Comparison of ENCODE assay signal across 10 cellular contexts in genomic region chr11:72780291-72781062, GRCh38. TPM values are rescaled to one million over a fixed set of nuclear protein-coding genes. Genes with fewer than 3 reads are reported as not detected.
A peak's percentile ranks its signal among the peaks of the same experiment; 100 is the strongest.
DNase-seq lines count a peak whose midpoint lies in the region; ATAC-seq and TF ChIP-seq lines count a peak whose summit lies in the region.
"Had no signal": no experiment of that assay in that cellular context is flagged by ENCODE, and none has a peak within 500 bp of the region (broad histone marks: within the 10 kb centered on the region; RNA-seq: fewer than 3 reads in every experiment).

No MANE protein-coding gene starts in this region.

- TF ChIP-seq CTCF in adrenal gland (IDR thresholded peaks at IDR 0.05) = no peak
- no peak for TF ChIP-seq CTCF in left lung (IDR thresholded peaks at IDR 0.05)
- TF ChIP-seq CTCF in suprapubic skin (IDR thresholded peaks at IDR 0.05) = no peak

- peaks cover 29% of the 10 kb centered on the region for H3K4me1 Mint-ChIP-seq in activated CD4-positive, alpha-beta T cell treated with anti-CD3 and anti-CD28 coated beads, Interleukin-2, amount 10 ng/mL, durations not matched to agents 24 days and 14 days

- H3K4me3 Mint-ChIP-seq in activated CD4-positive, alpha-beta T cell treated with anti-CD3 and anti-CD28 coated beads, Interleukin-2, amount 10 ng/mL, durations not matched to agents 24 days and 14 days = peak overlapping the region; percentile 75

- H3K27ac ChIP-seq in adrenal gland = peak overlapping the region; percentile 33 to 92 (median 88)
- H3K27ac ChIP-seq in left lung = no peak overlapping the region
- H3K27ac ChIP-seq in suprapubic skin = peak overlapping the region; percentile 82

- H3K27ac Mint-ChIP-seq in activated CD4-positive, alpha-beta T cell treated with anti-CD3 and anti-CD28 coated beads, Interleukin-2, amount 10 ng/mL, durations not matched to agents 24 days and 14 days = no peak overlapping the region

- no peak for TF ChIP-seq EP300 in suprapubic skin (IDR thresholded peaks at IDR 0.05)

- H3K4me3 ChIP-seq in adrenal gland = peak overlapping the region in 3 of 4 donors; percentile 41 to 86 (median 77)
- H3K4me3 ChIP-seq in left lung = peak overlapping the region; percentile 50 to 53
- H3K4me3 ChIP-seq in suprapubic skin = peak overlapping the region; percentile 81

- H3K9me3 Mint-ChIP-seq in activated CD4-positive, alpha-beta T cell treated with anti-CD3 and anti-CD28 coated beads, Interleukin-2, amount 10 ng/mL, durations not matched to agents 24 days and 14 days = no peaks in the 10 kb centered on the region

- intact Hi-C loops in activated CD4-positive, alpha-beta T cell treated with anti-CD3 and anti-CD28 coated beads, Interleukin-2, amount 10 ng/mL, durations not matched to agents 24 days and 14 days (cut with micrococcal nuclease) = no loop called here
- intact Hi-C loops in adrenal gland (cut with DNase I) (loop anchor here in 1 of 2 donors (5.0 kb wide), 1 partner anchor 53 kb away; no protein-coding TSS in a partner anchor), left lung (cut with DNase I) (no loop called here)

- no peaks in the 10 kb centered on the region for H3K36me3 ChIP-seq in adrenal gland (replicated peaks in 1 of 2)
- no peaks in the 10 kb centered on the region for H3K36me3 ChIP-seq in left lung
- no peaks in the 10 kb centered on the region for H3K36me3 ChIP-seq in suprapubic skin

- peaks cover 47 to 65% of the 10 kb centered on the region in 2 donors for H3K4me1 ChIP-seq in adrenal gland (replicated peaks in 1 of 2)
- peaks cover 4 to 62% of the 10 kb centered on the region in 2 donors for H3K4me1 ChIP-seq in left lung
- H3K4me1 ChIP-seq in suprapubic skin = peaks cover 50% of the 10 kb centered on the region

- ATAC-seq in left lung (no peak), GM19452 (IDR thresholded peaks at IDR 0.05; ENCODE audit: unreplicated experiment) (no peak), GM18873 (IDR thresholded peaks at IDR 0.05; ENCODE audit: low FRiP score, unreplicated experiment) (no peak)

- H3K27me3 Mint-ChIP-seq in activated CD4-positive, alpha-beta T cell treated with anti-CD3 and anti-CD28 coated beads, Interleukin-2, amount 10 ng/mL, durations not matched to agents 24 days and 14 days = peaks cover 5% of the 10 kb centered on the region

- no peaks in the 10 kb centered on the region for H3K36me3 Mint-ChIP-seq in activated CD4-positive, alpha-beta T cell treated with anti-CD3 and anti-CD28 coated beads, Interleukin-2, amount 10 ng/mL, durations not matched to agents 24 days and 14 days (ENCODE audit: low read depth)

- WGBS in adrenal gland, 4 donors = 48 to 75% (median 68%) methylated on average over 4 to 11 of the region's 11 CpGs
- 64% methylated on average over 11 of the region's 11 CpGs for WGBS in suprapubic skin

- DNase-seq in activated CD4-positive, alpha-beta T cell treated with anti-CD3 and anti-CD28 coated beads, Interleukin-2, amount 10 ng/mL, durations not matched to agents 24 days and 14 days = no peak
- DNase-seq in activated CD4-positive, alpha-beta T cell treated with anti-CD3 and anti-CD28 coated beads, Interleukin-2, amount 50 U/mL, for 4 hours = no peak
- DNase-seq in adrenal gland = peak in 1 of 7 donors; percentile 47
- no peak for DNase-seq in left lung
- DNase-seq in suprapubic skin (ENCODE audit: low spot score in 2 of 2) = no peak
- no peak for DNase-seq in HUDEP-2 (lab: John Stamatoyannopoulos, UW; ENCODE audit: unreplicated experiment in 76 of 76)
- DNase-seq: activated CD4-positive, alpha-beta T cell treated with anti-CD3 and anti-CD28 coated beads for 48 hours; posterior cingulate gyrus had no signal

- H3K9me3 ChIP-seq in adrenal gland (replicated peaks in 1 of 3) = no peaks in the 10 kb centered on the region
- H3K9me3 ChIP-seq in left lung = no peaks in the 10 kb centered on the region
- H3K9me3 ChIP-seq in suprapubic skin = no peaks in the 10 kb centered on the region

- TF ChIP-seq POLR2A in adrenal gland (IDR thresholded peaks at IDR 0.05) (no peak), suprapubic skin (IDR thresholded peaks at IDR 0.05) (no peak)

- H3K27me3 ChIP-seq in adrenal gland (no peaks in the 10 kb centered on the region), left lung (peaks cover 0 to 14% of the 10 kb centered on the region in 2 donors), suprapubic skin (no peaks in the 10 kb centered on the region)

RNA-seq across cellular contexts. Expression of gene STARD10, which starts 13.4 kb away (rescaled TPM):
- total RNA-seq in activated CD4-positive, alpha-beta T cell treated with anti-CD3 and anti-CD28 coated beads, Interleukin-2, amount 10 ng/mL, durations not matched to agents 24 days and 14 days = 16.3 and 17.2 TPM in 2 replicates
- total RNA-seq in adrenal gland = 100 to 1,000 TPM; 190 to 425 (median 350) TPM
- 100 to 1,000 TPM; 261 to 668 (median 513) TPM for polyA plus RNA-seq in adrenal gland
- 100 to 1,000 TPM in 1 of 2 donors, 10 to 100 TPM in 1; 83.8 to 119 TPM for total RNA-seq in left lung
- 10 to 100 TPM; 76.3 to 83.0 (median 79.4) TPM for total RNA-seq in suprapubic skin

RNA-seq across cellular contexts. Expression of gene ARAP1, which starts 28.3 kb away (rescaled TPM):
- 76.9 and 81.5 TPM in 2 replicates for total RNA-seq in activated CD4-positive, alpha-beta T cell treated with anti-CD3 and anti-CD28 coated beads, Interleukin-2, amount 10 ng/mL, durations not matched to agents 24 days and 14 days
- total RNA-seq in adrenal gland (100 to 1,000 TPM; 103 to 216 (median 153) TPM), left lung (100 to 1,000 TPM; 172 to 222 TPM), suprapubic skin (100 to 1,000 TPM in 1 of 4 donors, 10 to 100 TPM in 3; 53.8 to 126 (median 88.8) TPM)
- polyA plus RNA-seq in adrenal gland = 100 to 1,000 TPM in 2 of 3 donors, 10 to 100 TPM in 1; 30.0 to 217 (median 150) TPM

RNA-seq across cellular contexts. Expression of gene ATG16L2, which starts 33.7 kb away (rescaled TPM):
- 74.1 and 75.8 TPM in 2 replicates for total RNA-seq in activated CD4-positive, alpha-beta T cell treated with anti-CD3 and anti-CD28 coated beads, Interleukin-2, amount 10 ng/mL, durations not matched to agents 24 days and 14 days
- 10 to 100 TPM in 7 of 8 donors, 1 to 10 TPM in 1; 9.2 to 70.0 (median 30.6) TPM for total RNA-seq in adrenal gland
- 100 to 1,000 TPM in 2 of 3 donors, 1 to 10 TPM in 1; 5.7 to 343 (median 129) TPM for polyA plus RNA-seq in adrenal gland
- 10 to 100 TPM; 41.5 to 87.3 TPM for total RNA-seq in left lung
- total RNA-seq in suprapubic skin = 100 to 1,000 TPM in 2 of 4 donors, 10 to 100 TPM in 2; 81.9 to 231 (median 111) TPM

Comparison
In these comparisons a context has a peak if more than half of its experiments do, and no peak if none do; other contexts are left out.
1. H3K27ac ChIP-seq: peak in adrenal gland (5 of 5) and suprapubic skin (single experiment); none in left lung (0 of 2).
2. Peak in every context shown above with its lines, with median percentiles within 50 percentile points of each other: H3K4me3 ChIP-seq.